Comparison of ENCODE assay signal across 1 cellular context in genomic region chr6:106379951-106380350, GRCh38.
TF ChIP-seq lines count a peak whose summit lies in the region.

No MANE protein-coding gene starts in this region.

TF ChIP-seq in endothelial cell of umbilical vein, 7 proteins besides CTCF, POLR2A, EP300 and RAD21:
- TF ChIP-seq JUN (IDR thresholded peaks at IDR 0.05; ENCODE audit: borderline replicate concordance, insufficient read depth, insufficient read length, low read depth) (no peak), EZH2 (IDR thresholded peaks at IDR 0.05; ENCODE audit: borderline replicate concordance, low read depth, low read length, severe bottlenecking) (no peak)
TF ChIP-seq in endothelial cell of umbilical vein: peak in this region for 0.
